ENCODE assay signal across 1 cellular context in the genomic region with DNA sequence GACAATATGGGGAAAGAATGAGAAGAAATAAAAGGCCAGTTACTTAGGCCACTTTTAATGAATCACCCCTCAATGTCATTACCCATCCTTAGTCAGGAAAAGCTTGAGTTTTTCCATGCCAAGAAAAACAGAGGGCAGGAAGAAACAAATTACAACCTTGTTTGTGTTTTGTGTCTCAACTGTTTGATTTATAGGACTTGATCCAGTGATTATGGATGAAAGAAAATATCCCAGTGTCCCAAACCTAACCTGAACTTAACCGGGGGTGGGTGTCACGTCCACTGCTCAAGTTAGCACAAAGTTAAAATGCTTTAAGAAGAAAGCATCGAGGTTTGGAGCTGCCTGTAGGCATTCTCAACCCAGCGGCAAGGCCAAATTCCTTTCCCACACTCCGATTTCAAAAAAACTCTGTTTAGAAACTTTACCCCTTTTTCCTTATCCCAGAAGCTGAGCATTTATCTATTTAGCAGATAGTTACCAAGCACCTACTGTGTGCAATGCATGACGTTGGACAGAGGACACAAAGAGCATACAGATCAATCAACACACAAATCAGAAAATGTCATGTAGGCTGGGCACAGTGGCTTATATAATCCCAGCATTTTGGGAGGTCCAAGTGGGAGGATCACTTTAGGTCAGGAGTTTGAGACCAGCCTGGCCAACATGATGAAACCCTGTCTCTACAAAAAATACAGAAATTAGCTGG.
A peak's percentile ranks its signal among the peaks of the same experiment; 100 is the strongest.
TF ChIP-seq lines count a peak whose summit lies in the region.

No MANE protein-coding gene starts in this region.

TF ChIP-seq in A549, 52 proteins besides CTCF, POLR2A, EP300 and RAD21 (continued from another document):
- TF ChIP-seq, protein P1, sequence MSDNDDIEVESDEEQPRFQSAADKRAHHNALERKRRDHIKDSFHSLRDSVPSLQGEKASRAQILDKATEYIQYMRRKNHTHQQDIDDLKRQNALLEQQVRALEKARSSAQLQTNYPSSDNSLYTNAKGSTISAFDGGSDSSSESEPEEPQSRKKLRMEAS (IDR thresholded peaks at IDR 0.05) = 0 out of 2 replicates have a peak, but pooled peaks have one; percentile 23
- TF ChIP-seq FOXS1 (CRISPR knock-in tag; IDR thresholded peaks at IDR 0.05) = peak; percentile 66; the same call in 1 of the 2 replicates
